In genomic region chr20:50126662-50127061, GRCh38 we compare ENCODE assay signal across 12 cellular contexts. TPM values are rescaled to one million over a fixed set of nuclear protein-coding genes. Genes with fewer than 3 reads are reported as not detected.
DNase-seq lines count a peak whose midpoint lies in the region; TF ChIP-seq lines count a peak whose summit lies in the region.
"Had no signal": no experiment of that assay in that cellular context is flagged by ENCODE, and none has a peak within 500 bp of the region (broad histone marks: within the 10 kb centered on the region; RNA-seq: fewer than 3 reads in every experiment).

No MANE protein-coding gene starts in this region.

- no peaks in the 10 kb centered on the region for H4K20me1 ChIP-seq in OCI-LY3 (ENCODE audit: insufficient read depth, low read length)

- TF ChIP-seq CTCF in OCI-LY3 (IDR thresholded peaks at IDR 0.05; ENCODE audit: low read depth, low read length) (no peak), esophagus muscularis mucosa (IDR thresholded peaks at IDR 0.05) (no peak), parathyroid adenoma (IDR thresholded peaks at IDR 0.05) (no peak)

- H3K79me2 ChIP-seq in OCI-LY3 (ENCODE audit: low read length) (no peaks in the 10 kb centered on the region), parathyroid adenoma (peaks cover 39% of the 10 kb centered on the region)

- no peaks in the 10 kb centered on the region for H3K9me3 ChIP-seq in OCI-LY3 (ENCODE audit: insufficient read depth, low read length)
- H3K9me3 ChIP-seq in esophagus muscularis mucosa: no peaks in the 10 kb centered on the region
- no peaks in the 10 kb centered on the region for H3K9me3 ChIP-seq in parathyroid adenoma (ENCODE audit: control insufficient read depth, low read length)

- H3K27ac ChIP-seq in OCI-LY3 (ENCODE audit: low read length) (peak overlapping the region; percentile 51), esophagus muscularis mucosa (replicated peaks in 1 of 4) (peak overlapping the region; percentile 59 to 84 (median 80)), parathyroid adenoma (peak overlapping the region; percentile 81)

- intact Hi-C loops in esophagus muscularis mucosa (cut with DNase I): no loop called here

- H3K9ac ChIP-seq in OCI-LY3 (ENCODE audit: low read length) (no peak overlapping the region), parathyroid adenoma (no peak overlapping the region)

- no peak for TF ChIP-seq POLR2A in esophagus muscularis mucosa (IDR thresholded peaks at IDR 0.05; ENCODE audit: low read depth)

- H3K36me3 ChIP-seq in OCI-LY3 (replicated peaks; ENCODE audit: low read depth, low read length) (peaks cover 39% of the 10 kb centered on the region), esophagus muscularis mucosa (peaks cover 31 to 72% (median 66%) of the 10 kb centered on the region in 4 donors), parathyroid adenoma (ENCODE audit: control insufficient read depth, insufficient read depth, low read length) (no peaks in the 10 kb centered on the region)

- DNase-seq in NCI-H2196 (lab: John Stamatoyannopoulos, UW; ENCODE audit: unreplicated experiment) (peak; percentile 18), NCI-H2196 treated with DMSO at 0.1 percent for 48 hours (lab: John Stamatoyannopoulos, UW; ENCODE audit: unreplicated experiment) (no peak), esophagus muscularis mucosa (ENCODE audit: extremely low spot score) (no peak), hypothalamus (lab: John Stamatoyannopoulos, UW) (no peak), GM19240 (ENCODE audit: insufficient read length, low spot score) (no peak)
- no peak for DNase-seq in stimulated activated CD4-positive, alpha-beta T cell treated with anti-CD3 and anti-CD28 coated beads, Interleukin-4, amount 100 ng/mL, for 1 hour
- DNase-seq: erythroblast, HCEC 1CT, islet precursor cell, right cardiac atrium had no signal

- WGBS in esophagus muscularis mucosa: 56% methylated on average over 4 of the region's 4 CpGs

- H3K27me3 ChIP-seq in OCI-LY3 (ENCODE audit: low read depth, low read length) (no peaks in the 10 kb centered on the region), esophagus muscularis mucosa (no peaks in the 10 kb centered on the region), parathyroid adenoma (ENCODE audit: control insufficient read depth, insufficient read depth, low read length) (no peaks in the 10 kb centered on the region)

- TF ChIP-seq EP300 in esophagus muscularis mucosa (IDR thresholded peaks at IDR 0.05): no peak

- H3K4me2 ChIP-seq in OCI-LY3 (ENCODE audit: low read length) (peak overlapping the region; percentile 28), parathyroid adenoma (ENCODE audit: low read length) (no peak overlapping the region)

- H3K4me1 ChIP-seq in OCI-LY3 (ENCODE audit: low read length): peaks cover 14% of the 10 kb centered on the region
- H3K4me1 ChIP-seq in esophagus muscularis mucosa: peaks cover 24 to 54% (median 52%) of the 10 kb centered on the region in 4 donors
- H3K4me1 ChIP-seq in parathyroid adenoma: peaks cover 29% of the 10 kb centered on the region

- H3K4me3 ChIP-seq in OCI-LY3 (ENCODE audit: low read length) (no peak overlapping the region), esophagus muscularis mucosa (no peak overlapping the region), parathyroid adenoma (ENCODE audit: low read depth, low read length) (no peak overlapping the region)

- H2AFZ ChIP-seq in OCI-LY3 (ENCODE audit: low read depth, low read length): no peak overlapping the region
- no peak overlapping the region for H2AFZ ChIP-seq in parathyroid adenoma

RNA-seq across cellular contexts. Expression of gene UBE2V1, which starts 13.7 kb away (rescaled TPM):
- 100 to 1,000 TPM in 1 of 4 donors, 10 to 100 TPM in 3; 66.8 to 104 (median 78.3) TPM for total RNA-seq in esophagus muscularis mucosa

RNA-seq across cellular contexts. Expression of gene PEDS1, which starts 26.9 kb away (rescaled TPM):
- 10 to 100 TPM; 22.2 to 50.3 (median 30.7) TPM for total RNA-seq in esophagus muscularis mucosa
